Comparison of ENCODE assay signal across 18 cellular contexts in genomic region chr5:525164-525761, GRCh38. TPM values are rescaled to one million over a fixed set of nuclear protein-coding genes. Genes with fewer than 3 reads are reported as not detected.
DNase-seq lines count a peak whose midpoint lies in the region; ATAC-seq lines count a peak whose summit lies in the region.
"Had no signal": no experiment of that assay in that cellular context is flagged by ENCODE, and none has a peak within 500 bp of the region (broad histone marks: within the 10 kb centered on the region; RNA-seq: fewer than 3 reads in every experiment).

No MANE protein-coding gene starts in this region.

- peaks cover 49% of the 10 kb centered on the region for H3K4me1 Mint-ChIP-seq in activated naive CD4-positive, alpha-beta T cell treated with anti-CD3 and anti-CD28 coated beads, Interleukin-2, amount 10 ng/mL, durations not matched to agents 7 days and 5 days
- H3K4me1 Mint-ChIP-seq in T-cell, result peaks cover 33 to 46% (median 34%) of the 10 kb centered on the region in 3 donors
- H3K4me1 Mint-ChIP-seq in immature natural killer cell, result peaks cover 24 to 35% of the 10 kb centered on the region in 2 donors
- H3K4me1 Mint-ChIP-seq in stimulated activated naive B cell treated with anti-CD40 and anti-IgM and Interleukin-4, amounts not matched to agents 10 μg/mL and 1 μg/mL and 100 μg/mL, for 72 hours, result peaks cover 29 to 54% of the 10 kb centered on the region in 2 donors

- peaks cover 4% of the 10 kb centered on the region for H3K36me3 Mint-ChIP-seq in activated naive CD4-positive, alpha-beta T cell treated with anti-CD3 and anti-CD28 coated beads, Interleukin-2, amount 10 ng/mL, durations not matched to agents 7 days and 5 days
- H3K36me3 Mint-ChIP-seq in T-cell, result no peaks in the 10 kb centered on the region
- H3K36me3 Mint-ChIP-seq in immature natural killer cell, result no peaks in the 10 kb centered on the region
- H3K36me3 Mint-ChIP-seq in stimulated activated naive B cell treated with anti-CD40 and anti-IgM and Interleukin-4, amounts not matched to agents 10 μg/mL and 1 μg/mL and 100 μg/mL, for 72 hours, result no peaks in the 10 kb centered on the region
- H3K36me3 Mint-ChIP-seq: activated naive CD4-positive, alpha-beta T cell treated with anti-CD3 and anti-CD28 coated beads, Interleukin-2, amount 50 U/mL, for 72 hours had no signal

- CTCF ChIA-PET in activated naive CD4-positive, alpha-beta T cell treated with anti-CD3 and anti-CD28 coated beads, Interleukin-2, amount 10 ng/mL, durations not matched to agents 7 days and 5 days (lab: Charles Lee), result no interaction called here
- CTCF ChIA-PET in T-cell (lab: Charles Lee), result no interaction called here

- H3K27ac Mint-ChIP-seq in activated naive CD4-positive, alpha-beta T cell treated with anti-CD3 and anti-CD28 coated beads, Interleukin-2, amount 10 ng/mL, durations not matched to agents 7 days and 5 days, result no peak overlapping the region
- H3K27ac Mint-ChIP-seq in T-cell, result no peak overlapping the region
- peak overlapping the region in 1 of 6 donors; percentile 49 for H3K27ac Mint-ChIP-seq in immature natural killer cell
- H3K27ac Mint-ChIP-seq in stimulated activated naive B cell treated with anti-CD40 and anti-IgM and Interleukin-4, amounts not matched to agents 10 μg/mL and 1 μg/mL and 100 μg/mL, for 72 hours, result peak overlapping the region; percentile 68
- H3K27ac Mint-ChIP-seq: activated naive CD4-positive, alpha-beta T cell treated with anti-CD3 and anti-CD28 coated beads, Interleukin-2, amount 50 U/mL, for 72 hours had no signal

- H3K27me3 Mint-ChIP-seq in activated naive CD4-positive, alpha-beta T cell treated with anti-CD3 and anti-CD28 coated beads, Interleukin-2, amount 10 ng/mL, durations not matched to agents 7 days and 5 days, result peaks cover 95% of the 10 kb centered on the region
- peaks cover 51 to 73% of the 10 kb centered on the region in 2 donors for H3K27me3 Mint-ChIP-seq in T-cell
- peaks cover 14 to 23% (median 18%) of the 10 kb centered on the region in 3 donors for H3K27me3 Mint-ChIP-seq in immature natural killer cell (ENCODE audit: low read depth in 3 of 3)
- peaks cover 58 to 77% of the 10 kb centered on the region in 2 donors for H3K27me3 Mint-ChIP-seq in stimulated activated naive B cell treated with anti-CD40 and anti-IgM and Interleukin-4, amounts not matched to agents 10 μg/mL and 1 μg/mL and 100 μg/mL, for 72 hours

- H3K9me3 Mint-ChIP-seq in activated naive CD4-positive, alpha-beta T cell treated with anti-CD3 and anti-CD28 coated beads, Interleukin-2, amount 10 ng/mL, durations not matched to agents 7 days and 5 days, result no peaks in the 10 kb centered on the region
- H3K9me3 Mint-ChIP-seq in T-cell (no peaks in the 10 kb centered on the region), immature natural killer cell (peaks cover 0 to 2% (median 0%) of the 10 kb centered on the region in 6 donors)
- H3K9me3 Mint-ChIP-seq in stimulated activated naive B cell treated with anti-CD40 and anti-IgM and Interleukin-4, amounts not matched to agents 10 μg/mL and 1 μg/mL and 100 μg/mL, for 72 hours, result no peaks in the 10 kb centered on the region
- H3K9me3 Mint-ChIP-seq: activated naive CD4-positive, alpha-beta T cell treated with anti-CD3 and anti-CD28 coated beads, Interleukin-2, amount 50 U/mL, for 72 hours had no signal

- peak overlapping the region; percentile 41 for H3K4me3 Mint-ChIP-seq in activated naive CD4-positive, alpha-beta T cell treated with anti-CD3 and anti-CD28 coated beads, Interleukin-2, amount 10 ng/mL, durations not matched to agents 7 days and 5 days
- H3K4me3 Mint-ChIP-seq in T-cell (peak overlapping the region; percentile 13 to 75 (median 21)), immature natural killer cell (peak overlapping the region; percentile 20 to 63 (median 47))
- H3K4me3 Mint-ChIP-seq in stimulated activated naive B cell treated with anti-CD40 and anti-IgM and Interleukin-4, amounts not matched to agents 10 μg/mL and 1 μg/mL and 100 μg/mL, for 72 hours, result peak overlapping the region; percentile 44 to 61

- DNase-seq in activated naive CD4-positive, alpha-beta T cell treated with anti-CD3 and anti-CD28 coated beads, Interleukin-2, amount 10 ng/mL, durations not matched to agents 7 days and 5 days, result no peak
- no peak for DNase-seq in activated naive CD4-positive, alpha-beta T cell (lab: John Stamatoyannopoulos, UW)
- DNase-seq in T-cell (no peak), immature natural killer cell (no peak), AG08395 (ENCODE audit: low spot score) (no peak), DMS 273 treated with DMSO at 0.1 percent for 48 hours (lab: John Stamatoyannopoulos, UW) (no peak), DMS53 treated with DMSO at 0.1 percent for 48 hours (lab: John Stamatoyannopoulos, UW; ENCODE audit: unreplicated experiment) (no peak)
- DNase-seq in stimulated activated naive B cell treated with anti-CD40 and anti-IgM and Interleukin-4, amounts not matched to agents 10 μg/mL and 1 μg/mL and 100 μg/mL, for 72 hours, result no peak
- DNase-seq: COR-L47; dorsolateral prefrontal cortex; esophagus squamous epithelium; NCI-H1417 treated with DMSO at 0.1 percent for 48 hours; NCI-H345; RPMI8226; stimulated activated CD4-positive, alpha-beta T cell treated with anti-CD3 and anti-CD28 coated beads, Interleukin-15, amount 100 ng/mL, for 24 hours; uterus had no signal

- no peak for ATAC-seq in T-cell (replicated peaks in 1 of 4)
- ATAC-seq in stimulated activated naive B cell treated with anti-CD40 and anti-IgM and Interleukin-4, amounts not matched to agents 10 μg/mL and 1 μg/mL and 100 μg/mL, for 72 hours (replicated peaks), result no peak
- ATAC-seq: activated naive CD4-positive, alpha-beta T cell treated with anti-CD3 and anti-CD28 coated beads, Interleukin-2, amount 50 U/mL, for 72 hours; HCT116 had no signal

- POLR2A ChIA-PET in T-cell (lab: Charles Lee), result no interaction called here

RNA-seq across cellular contexts. Expression of gene SLC9A3, which starts 1.0 kb away (rescaled TPM):
- total RNA-seq in T-cell, result 1 to 10 TPM; 1.9 to 3.5 (median 2.5) TPM
- polyA plus RNA-seq in immature natural killer cell, result 1 to 10 TPM in 2 of 3 donors, under 1 TPM in 1; 0.66 to 1.7 (median 1.5) TPM
